Comparison of ENCODE assay signal across 8 cellular contexts in genomic region chr12:38316391-38317129, GRCh38. TPM values are rescaled to one million over a fixed set of nuclear protein-coding genes. Genes with fewer than 3 reads are reported as not detected.
DNase-seq lines count a peak whose midpoint lies in the region; ATAC-seq, FAIRE-seq and TF ChIP-seq lines count a peak whose summit lies in the region.

A gene with protein sequence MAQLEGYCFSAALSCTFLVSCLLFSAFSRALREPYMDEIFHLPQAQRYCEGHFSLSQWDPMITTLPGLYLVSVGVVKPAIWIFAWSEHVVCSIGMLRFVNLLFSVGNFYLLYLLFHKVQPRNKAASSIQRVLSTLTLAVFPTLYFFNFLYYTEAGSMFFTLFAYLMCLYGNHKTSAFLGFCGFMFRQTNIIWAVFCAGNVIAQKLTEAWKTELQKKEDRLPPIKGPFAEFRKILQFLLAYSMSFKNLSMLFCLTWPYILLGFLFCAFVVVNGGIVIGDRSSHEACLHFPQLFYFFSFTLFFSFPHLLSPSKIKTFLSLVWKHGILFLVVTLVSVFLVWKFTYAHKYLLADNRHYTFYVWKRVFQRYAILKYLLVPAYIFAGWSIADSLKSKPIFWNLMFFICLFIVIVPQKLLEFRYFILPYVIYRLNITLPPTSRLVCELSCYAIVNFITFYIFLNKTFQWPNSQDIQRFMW (plus strand): TSS chr12:38316774. CDS start chr12:38316894, 120 bp downstream.

- peak in 2 of 3 experiments; percentile 56 to 66 for TF ChIP-seq CTCF in vagina (IDR thresholded peaks at IDR 0.05)

- ATAC-seq in HG02798 (IDR thresholded peaks at IDR 0.05; ENCODE audit: poor library complexity, unreplicated experiment) = peak; percentile 100
- peak; percentile 100 for ATAC-seq in left ventricle myocardium superior

- no peaks in the 10 kb centered on the region for H3K9me3 ChIP-seq in vagina

- no peaks in the 10 kb centered on the region for H3K36me3 ChIP-seq in vagina

- H3K27me3 Mint-ChIP-seq in T-helper 1 cell treated with Interleukin-12 subunit alpha and Interleukin-12 subunit beta and Interleukin-4 antibody, amounts not matched to agents 30 μg/mL and 1 μg/mL, for 36 hours (ENCODE audit: low read depth) = no peaks in the 10 kb centered on the region

- peak; percentile 92 for FAIRE-seq in GM12891 (lab: Jason Lieb, UNC)

- peaks cover 10% of the 10 kb centered on the region for H3K4me1 Mint-ChIP-seq in T-helper 1 cell treated with Interleukin-12 subunit alpha and Interleukin-12 subunit beta and Interleukin-4 antibody, amounts not matched to agents 30 μg/mL and 1 μg/mL, for 36 hours (ENCODE audit: low read depth)

- H3K4me3 Mint-ChIP-seq in T-helper 1 cell treated with Interleukin-12 subunit alpha and Interleukin-12 subunit beta and Interleukin-4 antibody, amounts not matched to agents 30 μg/mL and 1 μg/mL, for 36 hours = peak within 1 kb of the TSS; percentile 90

- no peaks in the 10 kb centered on the region for H3K27me3 ChIP-seq in vagina

- DNase-seq in GM12891 (ENCODE audit: insufficient read length, low spot score) (peak; percentile 35), NCI-H1436 (lab: John Stamatoyannopoulos, UW) (peak; percentile 95), left ventricle myocardium superior (peak; percentile 92), pulmonary artery endothelial cell (ENCODE audit: low read depth, low spot score) (peak; percentile 90), vagina (ENCODE audit: extremely low spot score in 2 of 2) (peak in 1 of 2 donors; percentile 97)

- intact Hi-C loops in left ventricle myocardium superior (cut with micrococcal nuclease) = no loop called here
- intact Hi-C loops in vagina (cut with DNase I) = loop anchor here (5.0 kb wide), 2 partner anchors 179 to 786 kb away; no protein-coding TSS in a partner anchor

- TF ChIP-seq POLR2A in GM12891 (IDR thresholded peaks at IDR 0.05; ENCODE audit: low read depth, low read length) (peak; percentile 81), vagina (IDR thresholded peaks at IDR 0.05) (no peak)

- peak within 1 kb of the TSS; percentile 60 to 61 for H3K4me3 ChIP-seq in vagina

- H3K4me1 ChIP-seq in vagina = peaks cover 11% of the 10 kb centered on the region

- H3K9me3 Mint-ChIP-seq in T-helper 1 cell treated with Interleukin-12 subunit alpha and Interleukin-12 subunit beta and Interleukin-4 antibody, amounts not matched to agents 30 μg/mL and 1 μg/mL, for 36 hours = no peaks in the 10 kb centered on the region

- peaks cover 2% of the 10 kb centered on the region for H3K36me3 Mint-ChIP-seq in T-helper 1 cell treated with Interleukin-12 subunit alpha and Interleukin-12 subunit beta and Interleukin-4 antibody, amounts not matched to agents 30 μg/mL and 1 μg/mL, for 36 hours (ENCODE audit: low read depth)

- H3K27ac Mint-ChIP-seq in T-helper 1 cell treated with Interleukin-12 subunit alpha and Interleukin-12 subunit beta and Interleukin-4 antibody, amounts not matched to agents 30 μg/mL and 1 μg/mL, for 36 hours = peak within 1 kb of the TSS; percentile 92

- H3K27ac ChIP-seq in angular gyrus (ENCODE audit: low read depth, low read length) (peak within 1 kb of the TSS; percentile 62), vagina (peak within 1 kb of the TSS; percentile 82)

TF ChIP-seq in GM12891, 5 proteins besides CTCF, POLR2A, EP300 and RAD21:
- TF ChIP-seq POU2F2 (IDR thresholded peaks at IDR 0.05; ENCODE audit: low read depth, low read length) (peak; percentile 94), POLR2AphosphoS5 (IDR thresholded peaks at IDR 0.05; ENCODE audit: low read depth, low read length) (peak; percentile 79; the same call in 1 of the 2 replicates), PAX5 (IDR thresholded peaks at IDR 0.05; ENCODE audit: insufficient read depth, low read length, severe bottlenecking) (peak; percentile 46), TAF1 (IDR thresholded peaks at IDR 0.05; ENCODE audit: low read depth, low read length) (peak; percentile 93), SPI1 (IDR thresholded peaks at IDR 0.05; ENCODE audit: low read depth, low read length) (no peak)
TF ChIP-seq in GM12891: peak in this region for 4.

RNA-seq across cellular contexts. Expression of the gene that starts here (rescaled TPM):
- 3.7 TPM for polyA plus RNA-seq in GM12891 (2012; ENCODE audit: low read depth, missing spikeins)
- 5.6 TPM for total RNA-seq in left ventricle myocardium superior
- 5.9 and 8.7 TPM in 2 replicates for total RNA-seq in pulmonary artery endothelial cell
- total RNA-seq in vagina = 11.8 TPM
